In genomic region chr11:17384002-17384511, GRCh38 we compare ENCODE assay signal across 8 cellular contexts. TPM values are rescaled to one million over a fixed set of nuclear protein-coding genes. Genes with fewer than 3 reads are reported as not detected.
DNase-seq lines count a peak whose midpoint lies in the region; ATAC-seq, FAIRE-seq and TF ChIP-seq lines count a peak whose summit lies in the region.
"Had no signal": no experiment of that assay in that cellular context is flagged by ENCODE, and none has a peak within 500 bp of the region (broad histone marks: within the 10 kb centered on the region; RNA-seq: fewer than 3 reads in every experiment).

No MANE protein-coding gene starts in this region.

- H3K9ac ChIP-seq in endocrine pancreas (ENCODE audit: control insufficient read depth, insufficient read depth, low read length): peak overlapping the region; percentile 32

- DNase-seq in GM12891 (ENCODE audit: insufficient read length, low spot score) (no peak), NCI-H82 treated with DMSO at 0.1 percent for 48 hours (lab: John Stamatoyannopoulos, UW; ENCODE audit: unreplicated experiment) (peak; percentile 47), mucosa of descending colon (peak; percentile 67 to 83 (median 81))
- DNase-seq in activated CD8-positive, alpha-beta memory T cell treated with anti-CD3 and anti-CD28 coated beads for 24 hours: peak; percentile 91
- DNase-seq in stimulated activated CD8-positive, alpha-beta memory T cell treated with anti-CD3 and anti-CD28 coated beads, Interleukin-4, amount 100 ng/mL, for 4 hours (ENCODE audit: low read depth in 2 of 2, low spot score in 1 of 2): peak; percentile 44 to 71

- peak; percentile 80 for TF ChIP-seq CTCF in mucosa of descending colon (IDR thresholded peaks at IDR 0.05)

- peak; percentile 81 for FAIRE-seq in GM12891 (lab: Jason Lieb, UNC)

- ATAC-seq in HG03565 (IDR thresholded peaks at IDR 0.05; ENCODE audit: unreplicated experiment): peak; percentile 51
- peak; percentile 69 for ATAC-seq in mucosa of descending colon

- H3K27me3 ChIP-seq in endocrine pancreas (ENCODE audit: control insufficient read depth, insufficient read depth, low read length): no peaks in the 10 kb centered on the region

- no peak for TF ChIP-seq POLR2A in GM12891 (IDR thresholded peaks at IDR 0.05; ENCODE audit: low read depth, low read length)

- no peaks in the 10 kb centered on the region for H3K36me3 ChIP-seq in endocrine pancreas (ENCODE audit: control insufficient read depth, insufficient read depth, low read length)
- H3K36me3 ChIP-seq in mucosa of descending colon (ENCODE audit: low read depth): no peaks in the 10 kb centered on the region

- intact Hi-C loops in mucosa of descending colon (cut with DNase I, micrococcal nuclease): loop anchor here (1.0 to 2.0 kb wide), 2 partner anchors 120 to 121 kb away; no protein-coding TSS in a partner anchor

- H3K9me3 ChIP-seq in endocrine pancreas (ENCODE audit: control insufficient read depth, low read length): no peaks in the 10 kb centered on the region
- H3K9me3 ChIP-seq in mucosa of descending colon: no peaks in the 10 kb centered on the region

- H3K4me1 ChIP-seq in endocrine pancreas (ENCODE audit: control insufficient read depth, insufficient read depth, low read length) (no peaks in the 10 kb centered on the region), mucosa of descending colon (ENCODE audit: low read depth) (peaks cover 3% of the 10 kb centered on the region)

- H3K4me3 ChIP-seq in endocrine pancreas (ENCODE audit: control insufficient read depth, insufficient read depth, low read length) (no peak overlapping the region), mucosa of descending colon (no peak overlapping the region)
- H3K4me3 ChIP-seq: skin epidermis had no signal

TF ChIP-seq in GM12891, 5 proteins besides CTCF, POLR2A, EP300 and RAD21:
- TF ChIP-seq POLR2AphosphoS5 (IDR thresholded peaks at IDR 0.05; ENCODE audit: low read depth, low read length): no peak
- no peak for TF ChIP-seq TAF1 (IDR thresholded peaks at IDR 0.05; ENCODE audit: low read depth, low read length)
- TF ChIP-seq POU2F2 (IDR thresholded peaks at IDR 0.05; ENCODE audit: low read depth, low read length): no peak
- TF ChIP-seq PAX5 (IDR thresholded peaks at IDR 0.05; ENCODE audit: insufficient read depth, low read length, severe bottlenecking): no peak
- no peak for TF ChIP-seq SPI1 (IDR thresholded peaks at IDR 0.05; ENCODE audit: low read depth, low read length)
TF ChIP-seq in GM12891: peak in this region for 0.

RNA-seq across cellular contexts. Expression of gene KCNJ11, which starts 4.4 kb away (rescaled TPM):
- polyA plus RNA-seq in GM12891 (2012; ENCODE audit: low read depth, missing spikeins): 0.19 TPM
- total RNA-seq in mucosa of descending colon: 1 to 10 TPM; 1.2 to 3.9 (median 1.6) TPM

RNA-seq across cellular contexts. Expression of gene NCR3LG1, which starts 32.5 kb away (rescaled TPM):
- polyA plus RNA-seq in GM12891 (2012; ENCODE audit: low read depth, missing spikeins): 0.31 TPM
- total RNA-seq in mucosa of descending colon: 10 to 100 TPM in 2 of 3 donors, 1 to 10 TPM in 1; 6.0 to 16.7 (median 10.7) TPM
